11 cellular contexts compared by ENCODE assay signal in genomic region chr1:25927541-25928265, GRCh38. TPM values are rescaled to one million over a fixed set of nuclear protein-coding genes. Genes with fewer than 3 reads are reported as not detected.
A peak's percentile ranks its signal among the peaks of the same experiment; 100 is the strongest.
DNase-seq lines count a peak whose midpoint lies in the region; ATAC-seq and TF ChIP-seq lines count a peak whose summit lies in the region.
"Had no signal": no experiment of that assay in that cellular context is flagged by ENCODE, and none has a peak within 500 bp of the region (broad histone marks: within the 10 kb centered on the region; RNA-seq: fewer than 3 reads in every experiment).

No MANE protein-coding gene starts in this region.

- H3K9me3 ChIP-seq in Karpas-422 (ENCODE audit: low read length) (no peaks in the 10 kb centered on the region), body of pancreas (no peaks in the 10 kb centered on the region)
- H3K9me3 ChIP-seq: Caco-2, SJSA1, upper lobe of right lung had no signal

- H4K20me1 ChIP-seq in Karpas-422 (ENCODE audit: insufficient read depth, low read depth, low read length) = no peaks in the 10 kb centered on the region

- H3K79me2 ChIP-seq in Karpas-422 (ENCODE audit: low read length) = no peaks in the 10 kb centered on the region

- no peak for TF ChIP-seq POLR2A in body of pancreas (IDR thresholded peaks at IDR 0.05)

- WGBS in body of pancreas, 2 donors = 80 to 90% methylated on average over 5 of the region's 5 CpGs

- intact Hi-C loops in body of pancreas (cut with DNase I) = no loop called here

- peaks cover 12% of the 10 kb centered on the region for H3K27me3 Mint-ChIP-seq in neural crest cell (ENCODE audit: low read depth)

- H3K27ac Mint-ChIP-seq in neural crest cell (ENCODE audit: unreplicated experiment) = peak overlapping the region; percentile 97

- no peaks in the 10 kb centered on the region for H3K9me3 Mint-ChIP-seq in neural crest cell

- no peak overlapping the region for H3K4me2 ChIP-seq in Karpas-422 (ENCODE audit: low read depth, low read length, poor library complexity, severe bottlenecking)

- no peak overlapping the region for H2AFZ ChIP-seq in Karpas-422 (ENCODE audit: low read length)

- H3K27ac ChIP-seq in Karpas-422 (ENCODE audit: low read length) (no peak overlapping the region), body of pancreas (no peak overlapping the region)
- H3K27ac ChIP-seq: SJSA1, upper lobe of right lung had no signal

- H3K4me1 ChIP-seq in Karpas-422 (ENCODE audit: low read length) (peaks cover 4% of the 10 kb centered on the region; the same call in 1 of the 2 replicates), body of pancreas (peaks cover 12% of the 10 kb centered on the region)
- H3K4me1 ChIP-seq: Caco-2, upper lobe of right lung had no signal

- H3K4me1 Mint-ChIP-seq in neural crest cell = peaks cover 32% of the 10 kb centered on the region

- DNase-seq in Karpas-422 = peak; percentile 47
- peak; percentile 43 for DNase-seq in NCI-H2171 treated with DMSO at 0.1 percent for 48 hours (lab: John Stamatoyannopoulos, UW)
- DNase-seq in body of pancreas = peak in 3 of 4 donors; percentile 12 to 25 (median 19)
- DNase-seq in neural crest cell (ENCODE audit: low read depth, low spot score) = peak; percentile 41
- no peak for DNase-seq in central memory CD4-positive, alpha-beta T cell
- no peak for DNase-seq in activated CD8-positive, alpha-beta memory T cell treated with anti-CD3 and anti-CD28 coated beads for 24 hours
- DNase-seq in stimulated activated CD4-positive, alpha-beta T cell treated with anti-CD3 and anti-CD28 coated beads, Interleukin-2, amount 100 ng/mL, for 48 hours = no peak
- DNase-seq: Caco-2, upper lobe of right lung had no signal

- peak overlapping the region; percentile 39 for H3K4me3 Mint-ChIP-seq in neural crest cell

- no peak for ATAC-seq in body of pancreas
- no peak for ATAC-seq in GM21528 (IDR thresholded peaks at IDR 0.05; ENCODE audit: low FRiP score, unreplicated experiment)
- ATAC-seq: upper lobe of right lung had no signal

- H3K27me3 ChIP-seq in Karpas-422 (ENCODE audit: low read length) (no peaks in the 10 kb centered on the region), body of pancreas (no peaks in the 10 kb centered on the region)
- H3K27me3 ChIP-seq: SJSA1, upper lobe of right lung had no signal

- H3K9me2 ChIP-seq in Karpas-422 (replicated peaks; ENCODE audit: insufficient read depth, low read length) = no peaks in the 10 kb centered on the region

- no peak overlapping the region for H3K9ac ChIP-seq in Karpas-422 (ENCODE audit: low read length)

- H3K4me3 ChIP-seq in Karpas-422 (ENCODE audit: low read length) (no peak overlapping the region), body of pancreas (no peak overlapping the region)
- H3K4me3 ChIP-seq: SJSA1, upper lobe of right lung had no signal

- H3K36me3 ChIP-seq in Karpas-422 (ENCODE audit: insufficient read depth, low read length) (no peaks in the 10 kb centered on the region), body of pancreas (replicated peaks in 1 of 2; ENCODE audit: insufficient read depth in 1 of 2, low read depth in 2 of 2) (no peaks in the 10 kb centered on the region)
- H3K36me3 ChIP-seq: SJSA1, upper lobe of right lung had no signal

- TF ChIP-seq CTCF in body of pancreas (IDR thresholded peaks at IDR 0.05) (no peak), neural crest cell (conservative IDR thresholded peaks at IDR 0.05) (no peak)

- H3K36me3 Mint-ChIP-seq in neural crest cell (ENCODE audit: low read depth) = no peaks in the 10 kb centered on the region

RNA-seq across cellular contexts. Expression of gene STMN1, which starts 21.5 kb away (rescaled TPM):
- total RNA-seq in Karpas-422 (2014; rRNA removed; shearing (Covaris generic); ENCODE audit: low replicate concordance) = 160 and 173 TPM in 2 replicates
- total RNA-seq in body of pancreas (10 to 100 TPM in 1 of 2 donors, 1 to 10 TPM in 1; 6.3 to 11.4 TPM), neural crest cell (934 and 986 TPM in 2 replicates)

RNA-seq across cellular contexts. Expression of gene PAQR7, which starts 52.2 kb away (rescaled TPM):
- total RNA-seq in Karpas-422 (2014; rRNA removed; shearing (Covaris generic); ENCODE audit: low replicate concordance) = 6.3 and 8.4 TPM in 2 replicates
- total RNA-seq in body of pancreas (1 to 10 TPM; 3.0 to 4.4 TPM), neural crest cell (12.7 and 13.3 TPM in 2 replicates)

Comparison
In these comparisons a context has a peak if more than half of its experiments do, and no peak if none do; other contexts are left out.
1. DNase-seq: peak in Karpas-422 (single experiment), NCI-H2171 treated with DMSO at 0.1 percent for 48 hours (single experiment), body of pancreas (3 of 4) and neural crest cell (single experiment); none in central memory CD4-positive, alpha-beta T cell (single experiment), activated CD8-positive, alpha-beta memory T cell treated with anti-CD3 and anti-CD28 coated beads for 24 hours (single experiment) and stimulated activated CD4-positive, alpha-beta T cell treated with anti-CD3 and anti-CD28 coated beads, Interleukin-2, amount 100 ng/mL, for 48 hours (0 of 2).
2. RNA of gene STMN1, which starts 21.5 kb away (total RNA-seq): 934 to 986 TPM in neural crest cell and 160 to 173 TPM in Karpas-422; 6.3 to 11.4 TPM in body of pancreas; every median in the first group is over 10 times any median in the second.